ENCODE assay signal across 16 cellular contexts in genomic region chr1:165915480-165916395, GRCh38.
"Had no signal": no experiment of that assay in that cellular context is flagged by ENCODE, and none has a peak within 500 bp of the region (broad histone marks: within the 10 kb centered on the region; RNA-seq: fewer than 3 reads in every experiment).

No MANE protein-coding gene starts in this region.

- DNase-seq: activated CD4-positive, alpha-beta T cell treated with anti-CD3 and anti-CD28 coated beads, Interleukin-2, amount 50 U/mL, for 48 hours; activated CD4-positive, CD25-positive, alpha-beta regulatory T cell treated with anti-CD3 and anti-CD28 coated beads, Interleukin-2, amount 50 U/mL, for 72 hours; activated naive CD4-positive, alpha-beta T cell treated with anti-CD3 and anti-CD28 coated beads, Interleukin-2, amount 10 ng/mL, durations not matched to agents 7 days and 5 days; dermis blood vessel endothelial cell; effector memory CD8-positive, alpha-beta T cell; gastrocnemius medialis; heart left ventricle; SK-N-SH; stimulated activated CD4-positive, alpha-beta T cell treated with anti-CD3 and anti-CD28 coated beads, Interleukin-12 subunit alpha, Interleukin-12 subunit beta, amount 100 ng/mL, for 4 hours; stimulated activated CD4-positive, alpha-beta T cell treated with anti-CD3 and anti-CD28 coated beads, Interleukin-2, amount 100 ng/mL, for 24 hours; T-cell; T-helper 9 cell had no signal

- H3K27me3 Mint-ChIP-seq: activated naive CD4-positive, alpha-beta T cell treated with anti-CD3 and anti-CD28 coated beads, Interleukin-2, amount 10 ng/mL, durations not matched to agents 7 days and 5 days; effector memory CD8-positive, alpha-beta T cell; T-cell had no signal

- H3K9me3 Mint-ChIP-seq: activated naive CD4-positive, alpha-beta T cell treated with anti-CD3 and anti-CD28 coated beads, Interleukin-2, amount 10 ng/mL, durations not matched to agents 7 days and 5 days; activated T-helper 2 cell treated with anti-CD3 and anti-CD28 coated beads, Interferon-gamma antibody, Interleukin-2, Interleukin-4, amounts not matched to agents 10 μg/mL and 5 μg/mL and 100 μg/mL, durations not matched to agents 14 hours and 24 hours and 36 hours; effector memory CD8-positive, alpha-beta T cell; nephron; stimulated activated effector memory CD8-positive, alpha-beta T cell treated with anti-CD3 and anti-CD28 coated beads, Interleukin-12 subunit alpha, Interleukin-12 subunit beta, amount 100 ng/mL, for 72 hours; T-cell had no signal

- H3K27ac Mint-ChIP-seq: activated naive CD4-positive, alpha-beta T cell treated with anti-CD3 and anti-CD28 coated beads, Interleukin-2, amount 10 ng/mL, durations not matched to agents 7 days and 5 days; activated T-helper 2 cell treated with anti-CD3 and anti-CD28 coated beads, Interferon-gamma antibody, Interleukin-2, Interleukin-4, amounts not matched to agents 10 μg/mL and 5 μg/mL and 100 μg/mL, durations not matched to agents 14 hours and 24 hours and 36 hours; effector memory CD8-positive, alpha-beta T cell; nephron; stimulated activated effector memory CD8-positive, alpha-beta T cell treated with anti-CD3 and anti-CD28 coated beads, Interleukin-12 subunit alpha, Interleukin-12 subunit beta, amount 100 ng/mL, for 72 hours; T-cell had no signal

- H3K4me3 Mint-ChIP-seq: activated naive CD4-positive, alpha-beta T cell treated with anti-CD3 and anti-CD28 coated beads, Interleukin-2, amount 10 ng/mL, durations not matched to agents 7 days and 5 days; effector memory CD8-positive, alpha-beta T cell; nephron; stimulated activated effector memory CD8-positive, alpha-beta T cell treated with anti-CD3 and anti-CD28 coated beads, Interleukin-12 subunit alpha, Interleukin-12 subunit beta, amount 100 ng/mL, for 72 hours; T-cell had no signal

- H3K36me3 Mint-ChIP-seq: activated naive CD4-positive, alpha-beta T cell treated with anti-CD3 and anti-CD28 coated beads, Interleukin-2, amount 10 ng/mL, durations not matched to agents 7 days and 5 days; stimulated activated effector memory CD8-positive, alpha-beta T cell treated with anti-CD3 and anti-CD28 coated beads, Interleukin-12 subunit alpha, Interleukin-12 subunit beta, amount 100 ng/mL, for 72 hours; T-cell had no signal

- ATAC-seq: effector memory CD8-positive, alpha-beta T cell; gastrocnemius medialis; heart left ventricle; left colon; stimulated activated effector memory CD8-positive, alpha-beta T cell treated with anti-CD3 and anti-CD28 coated beads, Interleukin-12 subunit alpha, Interleukin-12 subunit beta, amount 100 ng/mL, for 72 hours; T-cell had no signal

- H3K4me1 Mint-ChIP-seq: activated naive CD4-positive, alpha-beta T cell treated with anti-CD3 and anti-CD28 coated beads, Interleukin-2, amount 10 ng/mL, durations not matched to agents 7 days and 5 days had no signal
